In the genomic region with DNA sequence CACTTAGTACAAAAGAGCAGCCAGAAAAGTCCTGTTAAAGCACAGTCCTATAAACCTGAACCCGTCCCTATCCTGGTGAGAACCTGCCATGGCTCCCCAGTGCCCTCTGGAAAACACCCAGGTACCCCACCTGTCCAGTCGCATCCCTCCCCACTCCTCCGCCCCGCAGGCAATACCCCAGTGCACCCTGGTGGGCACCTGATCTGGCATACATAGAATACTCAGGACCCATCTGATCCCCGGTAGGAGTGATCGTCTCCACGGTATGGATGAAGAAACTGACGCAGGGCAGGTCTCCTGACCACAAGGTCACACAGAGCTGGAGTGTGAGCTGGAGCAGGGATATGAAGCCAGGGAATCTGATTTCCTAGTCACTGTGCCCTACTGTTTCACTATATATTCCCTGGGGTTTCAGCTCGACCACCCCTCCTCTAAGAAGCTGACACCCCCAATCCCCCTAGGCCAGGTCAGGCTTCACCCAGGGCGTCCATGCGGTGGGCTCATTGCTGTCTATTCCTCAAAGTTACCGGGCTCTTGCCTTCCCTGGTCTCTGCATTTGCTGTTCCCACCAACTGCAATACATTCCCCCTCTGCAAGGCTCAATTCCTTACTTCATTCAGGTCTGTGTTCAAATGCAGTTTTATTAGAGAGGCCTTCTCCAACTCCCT, we compare ENCODE assay signal across 6 cellular contexts. TPM values are rescaled to one million over a fixed set of nuclear protein-coding genes. Genes with fewer than 3 reads are reported as not detected.
DNase-seq lines count a peak whose midpoint lies in the region; ATAC-seq, FAIRE-seq and TF ChIP-seq lines count a peak whose summit lies in the region.

No MANE protein-coding gene starts in this region.

- FAIRE-seq in kidney (lab: Jason Lieb, UNC) (no peak), GM19239 (lab: Jason Lieb, UNC) (no peak)

- H3K36me3 Mint-ChIP-seq in T-cell = peaks cover 12% of the 10 kb centered on the region

- H3K36me3 ChIP-seq in kidney (ENCODE audit: control insufficient read depth in 1 of 2, insufficient read depth in 2 of 2, low read length in 2 of 2) = peaks cover 0 to 2% of the 10 kb centered on the region in 2 donors

- H3K27me3 Mint-ChIP-seq in T-cell = no peaks in the 10 kb centered on the region

- POLR2A ChIA-PET in AG04450 (lab: Yijun Ruan, JAX) (interaction anchor here (0.5 to 2.3 kb wide), 9 partner anchors 9 to 1834 kb away, joined by 3 to 46 read pairs (median 6); a partner anchor contains a TSS), T-cell (lab: Charles Lee) (interaction anchor here in 1 of 2 donors (0.6 kb wide), 1 partner anchor 52 kb away, joined by 3 read pairs; no protein-coding TSS in a partner anchor)

- peaks cover 42 to 47% (median 47%) of the 10 kb centered on the region in 3 donors for H3K4me1 Mint-ChIP-seq in T-cell

- no peaks in the 10 kb centered on the region; the same call in 1 of the 2 replicates for H3K9me3 ChIP-seq in AG04450 (ENCODE audit: control insufficient read depth, insufficient read depth, low read length)
- no peaks in the 10 kb centered on the region for H3K9me3 ChIP-seq in kidney (ENCODE audit: control insufficient read depth in 1 of 2, low read length in 2 of 2)

- peaks cover 6 to 9% of the 10 kb centered on the region in 2 donors for H3K4me1 ChIP-seq in kidney (ENCODE audit: control insufficient read depth in 1 of 2, insufficient read depth in 1 of 2, low read depth in 1 of 2, low read length in 2 of 2)

- H3K4me3 ChIP-seq in AG04450 (ENCODE audit: low read depth, low read length) (peak overlapping the region; percentile 63), kidney (ENCODE audit: low read length in 2 of 2) (peak overlapping the region; percentile 58 to 84)

- CTCF ChIA-PET in AG04450 (lab: Charles Lee) = interaction anchor here (0.5 to 7.1 kb wide), 3 partner anchors 25 to 342 kb away, joined by 3 to 53 read pairs (median 4); a partner anchor contains a TSS
- CTCF ChIA-PET in T-cell (lab: Charles Lee) = interaction anchor here in 1 of 2 donors (0.5 to 3.8 kb wide), 5 partner anchors 12 to 145 kb away, joined by 3 to 30 read pairs (median 8); a partner anchor contains a TSS

- TF ChIP-seq CTCF in AG04450 (IDR thresholded peaks at IDR 0.05; ENCODE audit: low read depth, low read length) (no peak), kidney (IDR thresholded peaks at IDR 0.05; ENCODE audit: borderline replicate concordance, extremely low read depth, insufficient read depth) (no peak)

- peak overlapping the region; percentile 61 to 93 for H3K9ac ChIP-seq in kidney (ENCODE audit: low read length in 2 of 2)

- H3K9me3 Mint-ChIP-seq in T-cell = no peaks in the 10 kb centered on the region

- peak overlapping the region; percentile 98 for H3K27ac Mint-ChIP-seq in T-cell

- ATAC-seq in T-cell (replicated peaks in 1 of 4) (no peak), HG03045 (IDR thresholded peaks at IDR 0.05; ENCODE audit: unreplicated experiment) (no peak)

- intact Hi-C loops in kidney (cut with DNase I) = no loop called here

- DNase-seq in AG04450 (ENCODE audit: low read depth, low spot score) (no peak), T-cell (peak in 1 of 34 experiments; percentile 16), kidney (no peak), GM19239 (ENCODE audit: insufficient read length, low spot score) (no peak), NOMO-1 treated with DMSO at 0.1 percent for 48 hours (lab: John Stamatoyannopoulos, UW; ENCODE audit: unreplicated experiment) (no peak)

- peak overlapping the region; percentile 93 to 98 (median 96) for H3K4me3 Mint-ChIP-seq in T-cell

- no peaks in the 10 kb centered on the region for H3K27me3 ChIP-seq in AG04450 (ENCODE audit: control insufficient read depth, insufficient read depth, low read length)

- peak overlapping the region; percentile 97 for H3K27ac ChIP-seq in AG04450 (ENCODE audit: low read depth, low read length)
- peak overlapping the region; percentile 88 to 92 for H3K27ac ChIP-seq in kidney (ENCODE audit: low read depth in 2 of 2, low read length in 2 of 2)

RNA-seq across cellular contexts. Expression of a gene that starts 12.6 kb away (rescaled TPM):
- polyA plus RNA-seq in AG04450 (2011; rRNA removed) (1.4 and 2.2 TPM in 2 replicates), kidney (ENCODE audit: insufficient read depth, low read depth, low replicate concordance) (6.5 TPM)
- polyA minus RNA-seq in AG04450 (2011; rRNA and poly(A)+ RNA removed) = 1.8 and 2.4 TPM in 2 replicates
- total RNA-seq in T-cell (10 to 100 TPM; 27.9 to 48.3 (median 38.0) TPM), kidney (16.6 TPM)

RNA-seq across cellular contexts. Expression of a gene that starts 15.1 kb away (rescaled TPM):
- not detected in 2 replicates for polyA plus RNA-seq in AG04450 (2011; rRNA removed)
- polyA minus RNA-seq in AG04450 (2011; rRNA and poly(A)+ RNA removed) = not detected in 2 replicates
- not detected for total RNA-seq in T-cell
- not detected for total RNA-seq in kidney
- not detected for polyA plus RNA-seq in kidney (ENCODE audit: insufficient read depth, low read depth, low replicate concordance)

RNA-seq across cellular contexts. Expression of a gene that starts 25.7 kb away (rescaled TPM):
- 6.7 and 9.5 TPM in 2 replicates for polyA plus RNA-seq in AG04450 (2011; rRNA removed)
- 8.9 and 11.3 TPM in 2 replicates for polyA minus RNA-seq in AG04450 (2011; rRNA and poly(A)+ RNA removed)
- total RNA-seq in T-cell = 10 to 100 TPM in 3 of 5 donors, 1 to 10 TPM in 2; 5.4 to 13.7 (median 10.3) TPM
- total RNA-seq in kidney = 8.0 TPM
- polyA plus RNA-seq in kidney (ENCODE audit: insufficient read depth, low read depth, low replicate concordance) = 6.8 TPM

RNA-seq across cellular contexts. Expression of a gene that starts 26.4 kb away (rescaled TPM):
- 531 and 608 TPM in 2 replicates for polyA plus RNA-seq in AG04450 (2011; rRNA removed)
- polyA minus RNA-seq in AG04450 (2011; rRNA and poly(A)+ RNA removed) = 142 and 154 TPM in 2 replicates
- 100 to 1,000 TPM; 375 to 450 (median 395) TPM for total RNA-seq in T-cell
- 252 TPM for total RNA-seq in kidney
- 358 TPM for polyA plus RNA-seq in kidney (ENCODE audit: insufficient read depth, low read depth, low replicate concordance)

RNA-seq across cellular contexts. Expression of a gene that starts 50.1 kb away (rescaled TPM):
- polyA plus RNA-seq in AG04450 (2011; rRNA removed) = 0.61 and 0.68 TPM in 2 replicates
- 1.8 and 2.0 TPM in 2 replicates for polyA minus RNA-seq in AG04450 (2011; rRNA and poly(A)+ RNA removed)
- total RNA-seq in T-cell = 10 to 100 TPM in 1 of 5 donors, 1 to 10 TPM in 4; 6.9 to 10.8 (median 7.1) TPM
- 3.3 TPM for total RNA-seq in kidney
- polyA plus RNA-seq in kidney (ENCODE audit: insufficient read depth, low read depth, low replicate concordance) = 0.65 TPM
